Comparison of ENCODE assay signal across 6 cellular contexts in genomic region chr19:43984687-43985000, GRCh38. TPM values are rescaled to one million over a fixed set of nuclear protein-coding genes. Genes with fewer than 3 reads are reported as not detected.
DNase-seq lines count a peak whose midpoint lies in the region; ATAC-seq and TF ChIP-seq lines count a peak whose summit lies in the region.

No MANE protein-coding gene starts in this region.

- no peaks in the 10 kb centered on the region for H3K27me3 ChIP-seq in liver (ENCODE audit: control insufficient read depth in 4 of 4, insufficient read depth in 4 of 4, low read length in 3 of 4)

- peaks cover 0 to 8% (median 0%) of the 10 kb centered on the region in 4 donors for H3K4me1 ChIP-seq in liver (ENCODE audit: control insufficient read depth in 4 of 4, insufficient read depth in 4 of 4, low read length in 3 of 4)

- 7% methylated on average over 14 of the region's 14 CpGs for WGBS in liver

- peak overlapping the region in 1 of 2 donors; percentile 8 for H3K9ac ChIP-seq in liver (ENCODE audit: low read depth in 1 of 2, low read length in 2 of 2)

- H3K4me3 ChIP-seq in liver (ENCODE audit: low read depth in 1 of 3, low read length in 3 of 3): peak overlapping the region; percentile 68 to 88 (median 84)

- CTCF ChIA-PET in activated CD4-positive, alpha-beta memory T cell treated with anti-CD3 and anti-CD28 coated beads for 36 hours (lab: Charles Lee): interaction anchor here (1.1 kb wide), 1 partner anchor 33 kb away, joined by 4 read pairs; the partner anchor contains the start of gene ZNF221
- CTCF ChIA-PET in HEK293T (lab: Yijun Ruan, JAX): no interaction called here

- intact Hi-C loops in activated CD4-positive, alpha-beta memory T cell treated with anti-CD3 and anti-CD28 coated beads for 36 hours (cut with micrococcal nuclease): loop anchor here (1.0 to 5.0 kb wide), 3 partner anchors 18 to 128 kb away; partner anchors contain the start of genes ZNF225, ZNF230 and ZNF45

- peaks cover 3 to 26% (median 17%) of the 10 kb centered on the region in 4 donors for H3K36me3 ChIP-seq in liver (ENCODE audit: control insufficient read depth in 4 of 4, insufficient read depth in 3 of 4, low read depth in 1 of 4, low read length in 3 of 4)

- H3K9me3 ChIP-seq in liver (ENCODE audit: control insufficient read depth in 4 of 4, low read length in 3 of 4): peaks cover 4 to 31% (median 22%) of the 10 kb centered on the region in 4 donors

- no peak overlapping the region for H3K27ac ChIP-seq in liver (ENCODE audit: low read depth in 1 of 2, low read length in 2 of 2)

- peaks cover 7% of the 10 kb centered on the region for H3K4me1 Mint-ChIP-seq in activated CD4-positive, alpha-beta memory T cell treated with anti-CD3 and anti-CD28 coated beads for 36 hours (ENCODE audit: low read depth)

- peak overlapping the region; percentile 97 for H3K4me3 Mint-ChIP-seq in activated CD4-positive, alpha-beta memory T cell treated with anti-CD3 and anti-CD28 coated beads for 36 hours

- peak; percentile 18 for ATAC-seq in GM21619 (IDR thresholded peaks at IDR 0.05; ENCODE audit: unreplicated experiment)

- peaks cover 22% of the 10 kb centered on the region for H3K36me3 Mint-ChIP-seq in activated CD4-positive, alpha-beta memory T cell treated with anti-CD3 and anti-CD28 coated beads for 36 hours

- peak; percentile 20 for DNase-seq in activated CD4-positive, alpha-beta memory T cell treated with anti-CD3 and anti-CD28 coated beads for 36 hours
- DNase-seq in HK-2 (ENCODE audit: unreplicated experiment) (no peak), HEK293T (ENCODE audit: extremely low spot score) (no peak)
- DNase-seq in activated effector memory CD4-positive, alpha-beta T cell treated with anti-CD3 and anti-CD28 coated beads, Interleukin-2, amount 50 U/mL, for 16 hours: no peak

- POLR2A ChIA-PET in activated CD4-positive, alpha-beta memory T cell treated with anti-CD3 and anti-CD28 coated beads for 36 hours (lab: Charles Lee): no interaction called here
- POLR2A ChIA-PET in HEK293T (lab: Yijun Ruan, JAX): interaction anchor here (0.9 to 1.0 kb wide), 2 partner anchors 17 to 50 kb away, joined by 3 read pairs; partner anchors contain the start of gene ZNF45

- TF ChIP-seq CTCF in liver (IDR thresholded peaks at IDR 0.05; ENCODE audit: low read depth, low read length, missing input control): no peak

- no peaks in the 10 kb centered on the region for H3K27me3 Mint-ChIP-seq in activated CD4-positive, alpha-beta memory T cell treated with anti-CD3 and anti-CD28 coated beads for 36 hours

- TF ChIP-seq RAD21 in liver (IDR thresholded peaks at IDR 0.05): no peak

- H3K27ac Mint-ChIP-seq in activated CD4-positive, alpha-beta memory T cell treated with anti-CD3 and anti-CD28 coated beads for 36 hours: peak overlapping the region; percentile 89

- peaks cover 4% of the 10 kb centered on the region for H3K9me3 Mint-ChIP-seq in activated CD4-positive, alpha-beta memory T cell treated with anti-CD3 and anti-CD28 coated beads for 36 hours

TF ChIP-seq in liver, 16 proteins besides CTCF, POLR2A, EP300 and RAD21 (continues in another document):
- TF ChIP-seq REST (IDR thresholded peaks at IDR 0.05) (no peak), HNF4A (conservative IDR thresholded peaks at IDR 0.05) (no peak), GABPA (IDR thresholded peaks at IDR 0.05 in 1 of 2, conservative IDR thresholded peaks at IDR 0.05 in 1 of 2) (no peak), JUND (IDR thresholded peaks at IDR 0.05) (no peak), HNF4G (IDR thresholded peaks at IDR 0.05) (no peak), ATF3 (IDR thresholded peaks at IDR 0.05) (no peak)

TF ChIP-seq in HEK293T, 16 proteins besides CTCF, POLR2A, EP300 and RAD21:
- TF ChIP-seq FOXA1 (IDR thresholded peaks at IDR 0.05): no peak
- no peak for TF ChIP-seq ZNF384 (IDR thresholded peaks at IDR 0.05)
- TF ChIP-seq ELF4 (IDR thresholded peaks at IDR 0.05): no peak
- TF ChIP-seq SUZ12 (IDR thresholded peaks at IDR 0.05): no peak
- TF ChIP-seq LEF1 (IDR thresholded peaks at IDR 0.05; ENCODE audit: borderline replicate concordance): no peak
- TF ChIP-seq L3MBTL2 (conservative IDR thresholded peaks at IDR 0.05): no peak
- TF ChIP-seq ARNT (IDR thresholded peaks at IDR 0.05): no peak
- no peak for TF ChIP-seq BHLHE40 (IDR thresholded peaks at IDR 0.05; ENCODE audit: borderline replicate concordance)
- TF ChIP-seq CTBP1 (IDR thresholded peaks at IDR 0.05; ENCODE audit: borderline replicate concordance): no peak
- TF ChIP-seq FOXK2 (IDR thresholded peaks at IDR 0.05): no peak
- no peak for TF ChIP-seq NFRKB (IDR thresholded peaks at IDR 0.05)
- TF ChIP-seq FOXM1 (IDR thresholded peaks at IDR 0.05; ENCODE audit: borderline replicate concordance): no peak
- no peak for TF ChIP-seq PKNOX1 (IDR thresholded peaks at IDR 0.05)
- no peak for TF ChIP-seq SP1 (IDR thresholded peaks at IDR 0.05)
- TF ChIP-seq TARDBP (IDR thresholded peaks at IDR 0.05): no peak
- no peak for TF ChIP-seq HDGF (IDR thresholded peaks at IDR 0.05; ENCODE audit: borderline replicate concordance)
TF ChIP-seq in HEK293T: peak in this region for 0.

RNA-seq across cellular contexts. Expression of gene ZNF155, which starts 0.7 kb away (rescaled TPM):
- total RNA-seq in activated CD4-positive, alpha-beta memory T cell treated with anti-CD3 and anti-CD28 coated beads for 36 hours: 1 to 10 TPM; 2.9 to 4.5 TPM
- total RNA-seq in liver: 1 to 10 TPM; 3.8 to 5.5 TPM
- polyA plus RNA-seq in liver: 1 to 10 TPM; 1.7 to 2.0 TPM

RNA-seq across cellular contexts. Expression of gene ZNF230, which starts 18.1 kb away (rescaled TPM):
- 1 to 10 TPM; 3.8 TPM for total RNA-seq in activated CD4-positive, alpha-beta memory T cell treated with anti-CD3 and anti-CD28 coated beads for 36 hours
- total RNA-seq in liver: 1 to 10 TPM; 2.1 to 4.3 TPM
- polyA plus RNA-seq in liver: 1 to 10 TPM; 1.3 to 1.5 TPM

RNA-seq across cellular contexts. Expression of gene ZNF221, which starts 33.6 kb away (rescaled TPM):
- 1 to 10 TPM in 1 of 2 experiments, under 1 TPM in 1; 0.73 to 1.0 TPM for total RNA-seq in activated CD4-positive, alpha-beta memory T cell treated with anti-CD3 and anti-CD28 coated beads for 36 hours
- 1 to 10 TPM; 2.9 to 3.5 TPM for total RNA-seq in liver
- polyA plus RNA-seq in liver: under 1 TPM; 0.30 to 0.51 TPM

RNA-seq across cellular contexts. Expression of gene ZNF222, which starts 40.5 kb away (rescaled TPM):
- total RNA-seq in activated CD4-positive, alpha-beta memory T cell treated with anti-CD3 and anti-CD28 coated beads for 36 hours: under 1 TPM; 0.88 to 0.94 TPM
- 1 to 10 TPM; 1.8 to 2.5 TPM for total RNA-seq in liver
- 1 to 10 TPM in 1 of 2 donors, under 1 TPM in 1; 0.79 to 1.2 TPM for polyA plus RNA-seq in liver

RNA-seq across cellular contexts. Expression of gene ZNF45, which starts 49.6 kb away (rescaled TPM):
- total RNA-seq in activated CD4-positive, alpha-beta memory T cell treated with anti-CD3 and anti-CD28 coated beads for 36 hours: 1 to 10 TPM; 7.7 to 9.6 TPM
- total RNA-seq in liver: 10 to 100 TPM in 1 of 2 donors, 1 to 10 TPM in 1; 6.0 to 11.1 TPM
- 1 to 10 TPM; 1.5 to 2.5 TPM for polyA plus RNA-seq in liver
